ENCODE assay signal across 16 cellular contexts in the genomic region with DNA sequence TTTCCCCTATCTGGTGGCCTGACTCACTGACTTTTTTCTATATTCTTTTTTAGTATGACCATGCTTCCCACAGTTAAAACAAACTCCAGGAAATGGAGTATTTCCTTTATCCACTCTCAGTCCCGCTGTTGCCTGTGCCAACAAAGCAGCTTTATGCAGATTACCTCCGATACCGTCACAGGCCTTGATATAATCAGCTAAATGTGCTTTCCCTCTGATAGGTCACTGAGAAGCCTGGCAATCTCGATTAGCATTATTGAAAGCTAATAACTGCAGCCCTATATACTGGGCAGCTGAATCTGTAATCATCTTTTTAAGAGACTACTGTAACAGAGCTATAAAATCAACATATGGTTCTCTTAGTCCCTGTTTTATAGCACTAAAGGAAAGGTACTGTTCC.
A peak's percentile ranks its signal among the peaks of the same experiment; 100 is the strongest.
DNase-seq lines count a peak whose midpoint lies in the region; ATAC-seq and TF ChIP-seq lines count a peak whose summit lies in the region.
"Had no signal": no experiment of that assay in that cellular context is flagged by ENCODE, and none has a peak within 500 bp of the region (broad histone marks: within the 10 kb centered on the region; RNA-seq: fewer than 3 reads in every experiment).

No MANE protein-coding gene starts in this region.

- peak; percentile 9 for DNase-seq in M059J (ENCODE audit: low read depth)
- peak; percentile 26 for DNase-seq in amniotic epithelial cell (ENCODE audit: low read depth)
- DNase-seq in glomerular endothelial cell (ENCODE audit: extremely low read depth, low read depth, low spot score): peak; percentile 66
- DNase-seq in retinal pigment epithelial cell (ENCODE audit: low read depth): peak; percentile 20
- DNase-seq in central memory CD4-positive, alpha-beta T cell: no peak
- DNase-seq: activated CD4-positive, alpha-beta memory T cell treated with anti-CD3 and anti-CD28 coated beads, Interleukin-2, amount 10 ng/mL, durations not matched to agents 7 days and 5 days; activated naive CD4-positive, alpha-beta T cell treated with anti-CD3 and anti-CD28 coated beads for 36 hours; activated T-cell treated with anti-CD3 and anti-CD28 coated beads, Interleukin-2, amount 50 U/mL, for 1 hour; colonic mucosa; NCI-H1092; NCI-H2081 treated with DMSO at 0.1 percent for 48 hours; right lobe of liver had no signal

- ATAC-seq in HG02588 (IDR thresholded peaks at IDR 0.05; ENCODE audit: unreplicated experiment): no peak
- no peak for ATAC-seq in HG03196 (IDR thresholded peaks at IDR 0.05; ENCODE audit: unreplicated experiment)
- ATAC-seq: right lobe of liver, Right ventricle myocardium inferior had no signal

- no peak for TF ChIP-seq CTCF in retinal pigment epithelial cell (conservative IDR thresholded peaks at IDR 0.05; ENCODE audit: low read depth, low read length)

- no peak overlapping the region for H3K4me3 ChIP-seq in retinal pigment epithelial cell (ENCODE audit: low read length)
- H3K4me3 ChIP-seq: colonic mucosa, right lobe of liver, thoracic aorta had no signal
